In the genomic region with DNA sequence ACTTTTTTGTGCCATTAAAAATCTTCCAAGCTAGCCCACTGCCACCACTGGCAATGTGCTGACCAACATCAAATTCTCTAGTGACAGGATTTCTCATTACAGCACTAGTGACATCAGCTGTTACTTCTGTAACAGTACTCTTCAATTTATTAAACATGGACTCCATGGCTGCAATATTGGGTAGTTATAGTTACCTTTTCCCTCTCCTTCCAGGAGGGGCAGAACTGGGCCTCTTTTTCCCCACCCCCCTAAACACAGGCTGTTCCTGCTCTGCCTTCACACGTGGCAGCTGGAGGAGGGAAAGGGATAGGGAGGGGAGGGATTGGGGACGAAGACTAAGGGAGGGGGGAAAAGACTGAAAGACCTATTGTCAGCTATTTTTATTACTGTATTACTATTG, we compare ENCODE assay signal across 23 cellular contexts. TPM values are rescaled to one million over a fixed set of nuclear protein-coding genes. Genes with fewer than 3 reads are reported as not detected.
DNase-seq lines count a peak whose midpoint lies in the region; ATAC-seq, FAIRE-seq and TF ChIP-seq lines count a peak whose summit lies in the region.
"Had no signal": no experiment of that assay in that cellular context is flagged by ENCODE, and none has a peak within 500 bp of the region (broad histone marks: within the 10 kb centered on the region; RNA-seq: fewer than 3 reads in every experiment).

No MANE protein-coding gene starts in this region.

- H3K27me3 Mint-ChIP-seq in GM23338 (ENCODE audit: insufficient read depth, low read depth, poor library complexity), result no peaks in the 10 kb centered on the region
- H3K27me3 Mint-ChIP-seq: activated B cell treated with CpG ODN at 0.5 μM for 24 hours, progenitor cell of endocrine pancreas, T-helper 17 cell had no signal

- H3K27ac ChIP-seq in GM23338 (ENCODE audit: low read depth) (no peak overlapping the region), WERI-Rb-1 (no peak overlapping the region), left ventricle myocardium inferior (replicated peaks) (peak overlapping the region; percentile 84), spleen (peak overlapping the region in 7 of 8 donors; percentile 59 to 80 (median 76))
- H3K27ac ChIP-seq: body of pancreas had no signal

- intact Hi-C loops in left ventricle myocardium inferior (cut with micrococcal nuclease) (no loop called here), spleen (cut with DNase I; ENCODE audit: low total_unique reads) (no loop called here)

- H3K9me3 ChIP-seq in WERI-Rb-1 (ENCODE audit: severe bottlenecking) (no peaks in the 10 kb centered on the region), left ventricle myocardium inferior (replicated peaks) (no peaks in the 10 kb centered on the region), spleen (no peaks in the 10 kb centered on the region), MG63 (no peaks in the 10 kb centered on the region)
- H3K9me3 ChIP-seq: body of pancreas had no signal

- no peaks in the 10 kb centered on the region for H4K20me1 ChIP-seq in GM23338 (replicated peaks; ENCODE audit: insufficient read depth)

- no peaks in the 10 kb centered on the region for H3K36me3 Mint-ChIP-seq in GM23338 (ENCODE audit: low read depth)

- H3K9me3 Mint-ChIP-seq in GM23338, result no peaks in the 10 kb centered on the region
- H3K9me3 Mint-ChIP-seq: activated B cell treated with CpG ODN at 0.5 μM for 24 hours; activated T-cell treated with anti-CD3 and anti-CD28 coated beads, Interleukin-2, amount 50 U/mL, for 4 hours had no signal

- H3K9me2 ChIP-seq in GM23338 (ENCODE audit: insufficient read depth), result no peaks in the 10 kb centered on the region

- no peaks in the 10 kb centered on the region for H3K4me1 Mint-ChIP-seq in GM23338
- H3K4me1 Mint-ChIP-seq: neural crest cell had no signal

- H3F3A ChIP-seq in GM23338 (replicated peaks; ENCODE audit: low read depth), result no peaks in the 10 kb centered on the region

- peak; percentile 74 for ATAC-seq in GM23338
- ATAC-seq: body of pancreas, left colon, PC-3 had no signal

- 0 out of 2 replicates have a peak overlapping the region, but pooled peaks have one; percentile 37 for H3K4me2 ChIP-seq in GM23338

- H3K4me3 ChIP-seq in GM23338, result no peak overlapping the region
- no peak overlapping the region for H3K4me3 ChIP-seq in WERI-Rb-1 (ENCODE audit: low read depth, low read length)
- peak overlapping the region; percentile 41 for H3K4me3 ChIP-seq in left ventricle myocardium inferior
- no peak overlapping the region for H3K4me3 ChIP-seq in spleen
- no peak overlapping the region for H3K4me3 ChIP-seq in MG63
- H3K4me3 ChIP-seq: body of pancreas had no signal

- peak; percentile 27 for DNase-seq in GM23338 (ENCODE audit: low spot score)
- DNase-seq in WERI-Rb-1, result peak; percentile 16
- no peak for DNase-seq in left ventricle myocardium inferior
- no peak for DNase-seq in spleen
- DNase-seq in amniotic stem cell (lab: John Stamatoyannopoulos, UW), result no peak
- DNase-seq in HTR-8/SVneo (ENCODE audit: insufficient read length, low spot score), result no peak
- no peak for DNase-seq in MG63
- DNase-seq: activated B cell treated with CpG ODN at 0.5 μM for 24 hours; activated T-cell treated with anti-CD3 and anti-CD28 coated beads, Interleukin-2, amount 50 U/mL, for 4 hours; body of pancreas; EL; left colon; midbrain; NCI-H146; NCI-H2171 treated with DMSO at 0.1 percent for 48 hours; NCI-H774; PC-3; substantia nigra; T-helper 17 cell had no signal

- H3K27me3 ChIP-seq in GM23338 (ENCODE audit: insufficient read depth) (no peaks in the 10 kb centered on the region), WERI-Rb-1 (ENCODE audit: insufficient read depth, low read depth, severe bottlenecking) (no peaks in the 10 kb centered on the region), left ventricle myocardium inferior (ENCODE audit: low read depth) (no peaks in the 10 kb centered on the region), spleen (replicated peaks in 1 of 7) (no peaks in the 10 kb centered on the region), MG63 (no peaks in the 10 kb centered on the region)
- H3K27me3 ChIP-seq: body of pancreas had no signal

- no peak for TF ChIP-seq POLR2A in spleen (IDR thresholded peaks at IDR 0.05)

- no peaks in the 10 kb centered on the region for H3K36me3 ChIP-seq in GM23338 (ENCODE audit: insufficient read depth)
- peaks cover 5% of the 10 kb centered on the region for H3K36me3 ChIP-seq in WERI-Rb-1
- H3K36me3 ChIP-seq in left ventricle myocardium inferior, result no peaks in the 10 kb centered on the region
- peaks cover 0 to 9% (median 0%) of the 10 kb centered on the region in 6 donors for H3K36me3 ChIP-seq in spleen
- no peaks in the 10 kb centered on the region; the same call in 1 of the 2 replicates for H3K36me3 ChIP-seq in MG63

- no peak for TF ChIP-seq CTCF in GM23338 (conservative IDR thresholded peaks at IDR 0.05; ENCODE audit: low read depth in 2 of 2)
- no peak for TF ChIP-seq CTCF in WERI-Rb-1 (IDR thresholded peaks at IDR 0.05; ENCODE audit: low read depth, low read length)
- no peak for TF ChIP-seq CTCF in left ventricle myocardium inferior (IDR thresholded peaks at IDR 0.05; ENCODE audit: borderline replicate concordance)
- TF ChIP-seq CTCF in spleen (IDR thresholded peaks at IDR 0.05 in 8 of 11, conservative IDR thresholded peaks at IDR 0.05 in 3 of 11), result no peak

- no peak overlapping the region for H2AFZ ChIP-seq in GM23338

- no peak overlapping the region for H3K4me3 Mint-ChIP-seq in GM23338
- H3K4me3 Mint-ChIP-seq: activated B cell treated with CpG ODN at 0.5 μM for 24 hours; activated T-cell treated with anti-CD3 and anti-CD28 coated beads, Interleukin-2, amount 50 U/mL, for 4 hours; neural crest cell; T-helper 17 cell had no signal

- peaks cover 16% of the 10 kb centered on the region for H3K4me1 ChIP-seq in GM23338 (ENCODE audit: insufficient read depth)
- peaks cover 83% of the 10 kb centered on the region for H3K4me1 ChIP-seq in left ventricle myocardium inferior
- peaks cover 0 to 59% (median 39%) of the 10 kb centered on the region in 6 donors for H3K4me1 ChIP-seq in spleen

- 37 to 61% (median 51%) methylated on average over 2 of the region's 2 CpGs for WGBS in spleen, 5 donors

- no peak for FAIRE-seq in HTR-8/SVneo (lab: Jason Lieb, UNC)
- FAIRE-seq: colon had no signal

- 0 out of 2 replicates have a peak, but pooled peaks cover 5% of the 10 kb centered on the region for H3K79me2 ChIP-seq in GM23338 (replicated peaks; ENCODE audit: insufficient read depth)

- no peak overlapping the region for H3K27ac Mint-ChIP-seq in GM23338
- H3K27ac Mint-ChIP-seq: activated B cell treated with CpG ODN at 0.5 μM for 24 hours; activated naive CD4-positive, alpha-beta T cell treated with anti-CD3 and anti-CD28 coated beads, Interleukin-2, amount 50 U/mL, for 72 hours; progenitor cell of endocrine pancreas; T-helper 17 cell had no signal

TF ChIP-seq in GM23338, 12 proteins besides CTCF, POLR2A, EP300 and RAD21:
- TF ChIP-seq STAT1 (IDR thresholded peaks at IDR 0.05; ENCODE audit: unreplicated experiment), result no peak
- TF ChIP-seq ZNF114 (CRISPR knock-in tag; IDR thresholded peaks at IDR 0.05), result no peak
- TF ChIP-seq EZH2 (IDR thresholded peaks at IDR 0.05; ENCODE audit: low read depth, unreplicated experiment), result no peak

RNA-seq across cellular contexts. Expression of a gene that starts 38.1 kb away (rescaled TPM):
- 12.0 and 17.0 TPM in 2 replicates for total RNA-seq in GM23338 (2014; rRNA removed; shearing (Covaris generic))
- 5.8 and 6.7 TPM in 2 replicates for polyA plus RNA-seq in GM23338 (2016; fragmentation: Nextera tagmentation; extraction: Ambion mirVana)
- 169 TPM for total RNA-seq in left ventricle myocardium inferior
- total RNA-seq in spleen, result 10 to 100 TPM; 36.0 to 63.0 (median 44.5) TPM
- polyA plus RNA-seq in spleen, result 10 to 100 TPM in 1 of 3 donors, 1 to 10 TPM in 2; 7.1 to 11.8 (median 9.6) TPM
- 6.1 and 6.5 TPM in 2 replicates for total RNA-seq in MG63 (2014; rRNA removed; shearing (Covaris generic); ENCODE audit: low replicate concordance)

RNA-seq across cellular contexts. Expression of a gene that starts 38.4 kb away (rescaled TPM):
- total RNA-seq in GM23338 (2014; rRNA removed; shearing (Covaris generic)), result 37.1 and 37.6 TPM in 2 replicates
- polyA plus RNA-seq in GM23338 (2016; fragmentation: Nextera tagmentation; extraction: Ambion mirVana) (35.9 and 41.3 TPM in 2 replicates), spleen (10 to 100 TPM; 14.3 to 21.0 (median 19.6) TPM)
- total RNA-seq in left ventricle myocardium inferior (57.5 TPM), spleen (10 to 100 TPM; 13.4 to 45.3 (median 26.6) TPM)
- 40.5 and 76.4 TPM in 2 replicates for total RNA-seq in MG63 (2014; rRNA removed; shearing (Covaris generic); ENCODE audit: low replicate concordance)

RNA-seq across cellular contexts. Expression of a gene that starts 56.0 kb away (rescaled TPM):
- total RNA-seq in GM23338 (2014; rRNA removed; shearing (Covaris generic)), result 0.10 TPM in 1 of 2 replicates, not detected in the other
- polyA plus RNA-seq in GM23338 (2016; fragmentation: Nextera tagmentation; extraction: Ambion mirVana) (0.27 TPM in 1 of 2 replicates, not detected in the other), spleen (under 1 TPM; 0.30 to 0.50 (median 0.32) TPM)
- total RNA-seq in left ventricle myocardium inferior (11.8 TPM), spleen (1 to 10 TPM; 2.0 to 5.7 (median 3.7) TPM)
- 0.26 TPM in 1 of 2 replicates, not detected in the other for total RNA-seq in MG63 (2014; rRNA removed; shearing (Covaris generic); ENCODE audit: low replicate concordance)

Comparison
In these comparisons a context has a peak if more than half of its experiments do, and no peak if none do; other contexts are left out.
1. DNase-seq: peak in GM23338 (single experiment) and WERI-Rb-1 (single experiment); none in left ventricle myocardium inferior (single experiment), spleen (single experiment), amniotic stem cell (single experiment), HTR-8/SVneo (single experiment) and MG63 (single experiment).
2. H3K27ac ChIP-seq: peak in left ventricle myocardium inferior (single experiment) and spleen (7 of 8); none in GM23338 (single experiment) and WERI-Rb-1 (single experiment).